23 cellular contexts compared by ENCODE assay signal in the genomic region with DNA sequence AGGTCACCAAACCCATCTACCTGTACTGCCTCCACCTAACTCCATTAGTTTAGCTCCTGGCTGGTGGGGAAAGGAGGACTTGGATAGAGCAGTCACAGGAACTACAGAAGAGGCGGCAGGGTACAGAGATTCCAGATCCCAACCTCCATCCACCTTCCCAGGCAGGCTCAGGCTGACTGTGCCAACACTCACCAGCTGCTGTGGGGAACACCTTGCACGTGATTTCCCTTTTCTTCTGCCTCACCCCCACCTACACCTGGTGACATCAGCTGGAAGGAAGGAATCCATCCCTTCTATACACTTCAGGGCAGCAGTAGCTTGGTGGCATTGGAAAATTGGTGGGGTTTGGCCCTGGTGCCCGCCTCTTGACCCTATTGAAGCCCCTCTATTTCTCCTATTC.
"Had no signal": no experiment of that assay in that cellular context is flagged by ENCODE, and none has a peak within 500 bp of the region (broad histone marks: within the 10 kb centered on the region; RNA-seq: fewer than 3 reads in every experiment).

No MANE protein-coding gene starts in this region.

- H3K27ac ChIP-seq: HL-60, RWPE1 had no signal

- H3K9me3 ChIP-seq: SK-N-SH had no signal

- FAIRE-seq: HTR-8/SVneo had no signal

- DNase-seq: KBM-7; MV-4-11; NCI-H1048; NCI-H1105 treated with DMSO at 0.1 percent for 48 hours; NCI-H1417 treated with DMSO at 0.1 percent for 48 hours; NCI-H146; NCI-H1694 treated with DMSO at 0.1 percent for 48 hours; NCI-H1930; NCI-H2081; NCI-H2107; NCI-H345; NCI-H446 treated with DMSO at 0.1 percent for 48 hours; NCI-H510A treated with DMSO at 0.1 percent for 48 hours; NCI-H526; NCI-H748 treated with DMSO at 0.1 percent for 48 hours; NK-92 treated with Interleukin-12 subunit alpha and Interleukin-12 subunit beta, amount 100 ng/mL, for 24 hours; PC-3; SHP77; SK-N-SH; SW 1271 had no signal
